9 cellular contexts compared by ENCODE assay signal in genomic region chr13:81929988-81930387, GRCh38.
DNase-seq lines count a peak whose midpoint lies in the region; ATAC-seq, FAIRE-seq and TF ChIP-seq lines count a peak whose summit lies in the region.
"Had no signal": no experiment of that assay in that cellular context is flagged by ENCODE, and none has a peak within 500 bp of the region (broad histone marks: within the 10 kb centered on the region; RNA-seq: fewer than 3 reads in every experiment).

No MANE protein-coding gene starts in this region.

- H2AFZ ChIP-seq in OCI-LY1 (ENCODE audit: low read length) (no peak overlapping the region), endothelial cell of umbilical vein (ENCODE audit: low read depth, low read length) (no peak overlapping the region), smooth muscle cell (ENCODE audit: low read depth) (no peak overlapping the region)

- no peak overlapping the region for H3K4me2 ChIP-seq in OCI-LY1 (ENCODE audit: low read length)
- H3K4me2 ChIP-seq in endothelial cell of umbilical vein (ENCODE audit: insufficient read depth, low read length), result no peak overlapping the region
- H3K4me2 ChIP-seq in smooth muscle cell, result no peak overlapping the region

- H3K36me3 ChIP-seq in OCI-LY1 (ENCODE audit: insufficient read depth, low read length) (no peaks in the 10 kb centered on the region), endothelial cell of umbilical vein (ENCODE audit: control insufficient read depth in 2 of 2, extremely low read depth in 1 of 2, insufficient read depth in 2 of 2, low read length in 2 of 2) (no peaks in the 10 kb centered on the region), smooth muscle cell (ENCODE audit: low read depth) (no peaks in the 10 kb centered on the region)

- CTCF ChIA-PET in endothelial cell of umbilical vein (lab: Charles Lee), result interaction anchor here (1.0 to 1.8 kb wide), 6 partner anchors 11 to 403 kb away, joined by 3 to 16 read pairs (median 4); no protein-coding TSS in a partner anchor

- H3K4me3 ChIP-seq in OCI-LY1 (ENCODE audit: low read depth, low read length, poor library complexity, severe bottlenecking), result no peak overlapping the region
- no peak overlapping the region for H3K4me3 ChIP-seq in endothelial cell of umbilical vein (replicated peaks in 1 of 3; ENCODE audit: insufficient read depth in 1 of 3, low read depth in 1 of 3, low read length in 3 of 3)
- no peak overlapping the region for H3K4me3 ChIP-seq in smooth muscle cell

- TF ChIP-seq CTCF in OCI-LY1 (IDR thresholded peaks at IDR 0.05; ENCODE audit: low read length) (peak; percentile 50), endothelial cell of umbilical vein (IDR thresholded peaks at IDR 0.05; ENCODE audit: extremely low read depth in 1 of 2, insufficient read depth in 1 of 2, low read depth in 1 of 2, low read length in 2 of 2) (peak; percentile 37 to 49), smooth muscle cell (IDR thresholded peaks at IDR 0.05; ENCODE audit: borderline replicate concordance, insufficient read depth, poor library complexity, severe bottlenecking) (peak; percentile 39)

- H3K9me3 ChIP-seq in OCI-LY1 (ENCODE audit: low read length) (no peaks in the 10 kb centered on the region), endothelial cell of umbilical vein (replicated peaks; ENCODE audit: control insufficient read depth, insufficient read depth, low read length) (no peaks in the 10 kb centered on the region), smooth muscle cell (replicated peaks; ENCODE audit: low read depth) (no peaks in the 10 kb centered on the region)

- peak; percentile 60 for DNase-seq in SIG-M5 treated with dmso at 0.1 percent for 504 hours (lab: John Stamatoyannopoulos, UW; ENCODE audit: unreplicated experiment)
- no peak for DNase-seq in SIG-M5 (lab: John Stamatoyannopoulos, UW)
- peak; percentile 43 for DNase-seq in endothelial cell of umbilical vein (ENCODE audit: low read depth, low spot score)
- no peak for DNase-seq in smooth muscle cell (lab: John Stamatoyannopoulos, UW; ENCODE audit: unreplicated experiment)
- DNase-seq in NCI-H2029 (lab: John Stamatoyannopoulos, UW), result no peak
- DNase-seq in activated T-cell treated with anti-CD3 and anti-CD28 coated beads for 4 hours, result no peak
- DNase-seq: activated CD4-positive, alpha-beta T cell treated with anti-CD3 and anti-CD28 coated beads, Interleukin-2, amount 10 ng/mL, durations not matched to agents 7 days and 5 days had no signal

- H3K9ac ChIP-seq in OCI-LY1 (ENCODE audit: low read length) (no peak overlapping the region), endothelial cell of umbilical vein (replicated peaks; ENCODE audit: extremely low read depth, insufficient read depth, low read length) (no peak overlapping the region), smooth muscle cell (ENCODE audit: low read depth) (no peak overlapping the region)

- POLR2A ChIA-PET in endothelial cell of umbilical vein (lab: Charles Lee), result no interaction called here

- TF ChIP-seq POLR2A in endothelial cell of umbilical vein (IDR thresholded peaks at IDR 0.05; ENCODE audit: low read depth, low read length), result no peak

- ATAC-seq in GM18907 (IDR thresholded peaks at IDR 0.05; ENCODE audit: unreplicated experiment), result no peak

- intact Hi-C loops in endothelial cell of umbilical vein (cut with micrococcal nuclease), result loop anchor here (1.0 to 10.0 kb wide), 5 partner anchors 145 to 868 kb away; no protein-coding TSS in a partner anchor

- H3K9me1 ChIP-seq in endothelial cell of umbilical vein (replicated peaks; ENCODE audit: control insufficient read depth, extremely low read depth, insufficient read depth, low read length), result no peaks in the 10 kb centered on the region

- H3K27me3 ChIP-seq in OCI-LY1 (ENCODE audit: insufficient read depth, low read length), result no peaks in the 10 kb centered on the region
- H3K27me3 ChIP-seq in endothelial cell of umbilical vein (ENCODE audit: control insufficient read depth in 2 of 2, insufficient read depth in 2 of 2, low read length in 2 of 2), result no peaks in the 10 kb centered on the region
- no peaks in the 10 kb centered on the region for H3K27me3 ChIP-seq in smooth muscle cell (ENCODE audit: low read depth)

- dilution Hi-C loops in endothelial cell of umbilical vein (cut with MboI; ENCODE audit: extremely low pct_ligation_motif_present, low sequenced_read_pairs), result no loop called here

- BruUV-seq in endothelial cell of umbilical vein (replicated peaks; lab: Mats Ljungman, UMichigan), result no TSS peak

- WGBS in smooth muscle cell (ENCODE audit: low lambda C conversion rate), result 33% methylated on average over 3 of the region's 3 CpGs

- no peaks in the 10 kb centered on the region for H3K79me2 ChIP-seq in OCI-LY1 (ENCODE audit: insufficient read depth, low read length)
- no peaks in the 10 kb centered on the region for H3K79me2 ChIP-seq in endothelial cell of umbilical vein (ENCODE audit: control insufficient read depth, insufficient read depth, low read length)
- H3K79me2 ChIP-seq in smooth muscle cell (ENCODE audit: low read depth), result no peaks in the 10 kb centered on the region

- H3K9me2 ChIP-seq in OCI-LY1 (ENCODE audit: low read depth, low read length), result no peaks in the 10 kb centered on the region

- no peaks in the 10 kb centered on the region for H3F3A ChIP-seq in OCI-LY1 (ENCODE audit: insufficient read depth, low read length)
- H3F3A ChIP-seq in smooth muscle cell (ENCODE audit: low read depth), result no peaks in the 10 kb centered on the region

- FAIRE-seq in endothelial cell of umbilical vein (lab: Jason Lieb, UNC), result peak; percentile 87

- H4K20me1 ChIP-seq in OCI-LY1 (ENCODE audit: insufficient read depth, low read length) (no peaks in the 10 kb centered on the region), endothelial cell of umbilical vein (replicated peaks; ENCODE audit: control insufficient read depth, extremely low read depth, insufficient read depth, low read length) (no peaks in the 10 kb centered on the region), smooth muscle cell (ENCODE audit: low read depth) (no peaks in the 10 kb centered on the region)

- no peak overlapping the region for H3K27ac ChIP-seq in OCI-LY1 (ENCODE audit: low read depth, low read length, poor library complexity, severe bottlenecking)
- H3K27ac ChIP-seq in endothelial cell of umbilical vein (ENCODE audit: insufficient read depth, low read depth, low read length), result no peak overlapping the region
- H3K27ac ChIP-seq in smooth muscle cell (ENCODE audit: low read depth), result no peak overlapping the region

- H3K4me1 ChIP-seq in OCI-LY1 (ENCODE audit: insufficient read depth, low read length, severe bottlenecking), result no peaks in the 10 kb centered on the region
- no peaks in the 10 kb centered on the region for H3K4me1 ChIP-seq in endothelial cell of umbilical vein (ENCODE audit: control insufficient read depth, extremely low read depth, insufficient read depth, low read length)
- no peaks in the 10 kb centered on the region for H3K4me1 ChIP-seq in smooth muscle cell (ENCODE audit: low read depth)

TF ChIP-seq in endothelial cell of umbilical vein, 7 proteins besides CTCF, POLR2A, EP300 and RAD21:
- TF ChIP-seq MYC (IDR thresholded peaks at IDR 0.05; ENCODE audit: low read depth, low read length), result no peak
- no peak for TF ChIP-seq JUN (IDR thresholded peaks at IDR 0.05; ENCODE audit: borderline replicate concordance, insufficient read depth, insufficient read length, low read depth)
- TF ChIP-seq POLR2AphosphoS5 (IDR thresholded peaks at IDR 0.05; ENCODE audit: insufficient read depth, low read depth, low read length), result no peak
- no peak for TF ChIP-seq FOS (IDR thresholded peaks at IDR 0.05; ENCODE audit: borderline replicate concordance, insufficient read depth, low read length)

Comparison
In these comparisons a context has a peak if more than half of its experiments do, and no peak if none do; other contexts are left out.
1. DNase-seq: peak in SIG-M5 treated with dmso at 0.1 percent for 504 hours (single experiment) and endothelial cell of umbilical vein (single experiment); none in SIG-M5 (single experiment), smooth muscle cell (single experiment), NCI-H2029 (single experiment) and activated T-cell treated with anti-CD3 and anti-CD28 coated beads for 4 hours (single experiment).
2. Peak in every context shown above with its lines, with median percentiles within 50 percentile points of each other: CTCF ChIP-seq.